Comparison of ENCODE assay signal across 8 cellular contexts in genomic region chr15:74541494-74542191, GRCh38. TPM values are rescaled to one million over a fixed set of nuclear protein-coding genes. Genes with fewer than 3 reads are reported as not detected.
DNase-seq lines count a peak whose midpoint lies in the region; ATAC-seq, FAIRE-seq and TF ChIP-seq lines count a peak whose summit lies in the region.

No MANE protein-coding gene starts in this region.

- peaks cover 50% of the 10 kb centered on the region for H3K4me1 Mint-ChIP-seq in activated CD4-positive, alpha-beta T cell treated with anti-CD3 and anti-CD28 coated beads for 36 hours
- peaks cover 59% of the 10 kb centered on the region for H3K4me1 Mint-ChIP-seq in dendritic cell treated with granulocyte-macrophage colony-stimulating factor and Interleukin-4, amounts not matched to agents 40 ng/mL and 50 ng/mL, for 4 days (ENCODE audit: low read depth)

- H3K27me3 ChIP-seq in MM.1S (replicated peaks; ENCODE audit: insufficient read depth, low read length), result no peaks in the 10 kb centered on the region
- no peaks in the 10 kb centered on the region for H3K27me3 ChIP-seq in mononuclear cell (ENCODE audit: insufficient read depth, low read length)

- peak overlapping the region; percentile 93 for H3K27ac ChIP-seq in MM.1S (ENCODE audit: low read length)

- H3K9me3 Mint-ChIP-seq in activated CD4-positive, alpha-beta T cell treated with anti-CD3 and anti-CD28 coated beads for 36 hours (ENCODE audit: low read depth), result no peaks in the 10 kb centered on the region
- H3K9me3 Mint-ChIP-seq in dendritic cell treated with granulocyte-macrophage colony-stimulating factor and Interleukin-4, amounts not matched to agents 40 ng/mL and 50 ng/mL, for 4 days, result no peaks in the 10 kb centered on the region

- peak overlapping the region; percentile 85 for H3K4me2 ChIP-seq in MM.1S (ENCODE audit: low read depth, low read length)

- DNase-seq in ELF-1 (ENCODE audit: low read depth, low spot score) (peak; percentile 69), MM.1S (peak; percentile 80), D721Med (ENCODE audit: insufficient read length, low spot score) (no peak)
- peak; percentile 86 for DNase-seq in activated CD4-positive, alpha-beta T cell treated with anti-CD3 and anti-CD28 coated beads for 36 hours
- DNase-seq in stimulated activated CD8-positive, alpha-beta memory T cell treated with anti-CD3 and anti-CD28 coated beads, Interleukin-4, amount 100 ng/mL, for 48 hours, result peak; percentile 78

- H3K79me2 ChIP-seq in MM.1S (ENCODE audit: low read length), result peaks cover 67% of the 10 kb centered on the region

- POLR2A ChIA-PET in activated CD4-positive, alpha-beta T cell treated with anti-CD3 and anti-CD28 coated beads for 36 hours (lab: Charles Lee), result interaction anchor here (0.6 to 1.6 kb wide), 2 partner anchors 80 to 910 kb away, joined by 3 to 13 read pairs; partner anchors contain the start of gene UBL7

- no peaks in the 10 kb centered on the region for H4K20me1 ChIP-seq in MM.1S (ENCODE audit: insufficient read depth, low read length)

- H3K27me3 Mint-ChIP-seq in activated CD4-positive, alpha-beta T cell treated with anti-CD3 and anti-CD28 coated beads for 36 hours, result peaks cover 2% of the 10 kb centered on the region
- peaks cover 23% of the 10 kb centered on the region for H3K27me3 Mint-ChIP-seq in dendritic cell treated with granulocyte-macrophage colony-stimulating factor and Interleukin-4, amounts not matched to agents 40 ng/mL and 50 ng/mL, for 4 days

- CTCF ChIA-PET in activated CD4-positive, alpha-beta T cell treated with anti-CD3 and anti-CD28 coated beads for 36 hours (lab: Charles Lee), result interaction anchor here (1.1 to 2.2 kb wide), 7 partner anchors 16 to 247 kb away, joined by 3 to 13 read pairs (median 4); partner anchors contain the start of gene UBL7

- peak overlapping the region; percentile 94 for H3K4me3 Mint-ChIP-seq in activated CD4-positive, alpha-beta T cell treated with anti-CD3 and anti-CD28 coated beads for 36 hours
- H3K4me3 Mint-ChIP-seq in dendritic cell treated with granulocyte-macrophage colony-stimulating factor and Interleukin-4, amounts not matched to agents 40 ng/mL and 50 ng/mL, for 4 days, result peak overlapping the region; percentile 96

- no peaks in the 10 kb centered on the region for H3K9me2 ChIP-seq in MM.1S (replicated peaks; ENCODE audit: insufficient read depth, low read length)

- ATAC-seq in GM21723 (IDR thresholded peaks at IDR 0.05; ENCODE audit: unreplicated experiment), result peak; percentile 44
- ATAC-seq in activated CD4-positive, alpha-beta T cell treated with anti-CD3 and anti-CD28 coated beads for 36 hours, result peak; percentile 58

- no peaks in the 10 kb centered on the region for H3K9me3 ChIP-seq in MM.1S (replicated peaks; ENCODE audit: insufficient read depth, low read length)
- no peaks in the 10 kb centered on the region for H3K9me3 ChIP-seq in mononuclear cell (ENCODE audit: low read depth, low read length)

- intact Hi-C loops in activated CD4-positive, alpha-beta T cell treated with anti-CD3 and anti-CD28 coated beads for 36 hours (cut with DNase I, micrococcal nuclease), result loop anchor here (1.0 to 10.0 kb wide), 20 partner anchors 57 to 1083 kb away; partner anchors contain the start of genes CSK (in 2 of the 2), PML (in 2 of the 2), SEMA7A (in 2 of the 2) and CLK3 (in 1 of the 2)
- intact Hi-C loops in dendritic cell treated with granulocyte-macrophage colony-stimulating factor and Interleukin-4, amounts not matched to agents 40 ng/mL and 50 ng/mL, for 4 days (cut with micrococcal nuclease), result loop anchor here (1.0 kb wide), 1 partner anchor 74 kb away; the partner anchor contains the start of gene CLK3

- H3K27ac Mint-ChIP-seq in activated CD4-positive, alpha-beta T cell treated with anti-CD3 and anti-CD28 coated beads for 36 hours, result peak overlapping the region; percentile 90
- H3K27ac Mint-ChIP-seq in dendritic cell treated with granulocyte-macrophage colony-stimulating factor and Interleukin-4, amounts not matched to agents 40 ng/mL and 50 ng/mL, for 4 days, result peak overlapping the region; percentile 95

- H3K4me1 ChIP-seq in MM.1S (ENCODE audit: low read length), result peaks cover 17% of the 10 kb centered on the region
- H3K4me1 ChIP-seq in mononuclear cell (ENCODE audit: insufficient read depth, low read length), result peaks cover 57% of the 10 kb centered on the region

- H3F3A ChIP-seq in MM.1S (ENCODE audit: insufficient read depth, low read length), result peaks cover 56% of the 10 kb centered on the region

- H3K9ac ChIP-seq in MM.1S (ENCODE audit: low read length), result peak overlapping the region; percentile 98

- no peak overlapping the region for H2AFZ ChIP-seq in MM.1S (ENCODE audit: low read length)

- FAIRE-seq in D721Med (lab: Jason Lieb, UNC), result no peak

- no peak for TF ChIP-seq CTCF in MM.1S (IDR thresholded peaks at IDR 0.05; ENCODE audit: low read length)
- no peak for TF ChIP-seq CTCF in D721Med (IDR thresholded peaks at IDR 0.05; ENCODE audit: insufficient read depth, missing control alignments)

- no peaks in the 10 kb centered on the region; the same call in 1 of the 2 replicates for H3K36me3 ChIP-seq in MM.1S (replicated peaks; ENCODE audit: insufficient read depth, low read length)

- H3K4me3 ChIP-seq in MM.1S (ENCODE audit: low read length), result peak overlapping the region; percentile 87
- H3K4me3 ChIP-seq in mononuclear cell (ENCODE audit: low read length), result peak overlapping the region; percentile 91

- peaks cover 35% of the 10 kb centered on the region for H3K36me3 Mint-ChIP-seq in activated CD4-positive, alpha-beta T cell treated with anti-CD3 and anti-CD28 coated beads for 36 hours (ENCODE audit: low read depth)
- H3K36me3 Mint-ChIP-seq in dendritic cell treated with granulocyte-macrophage colony-stimulating factor and Interleukin-4, amounts not matched to agents 40 ng/mL and 50 ng/mL, for 4 days (ENCODE audit: low read depth), result peaks cover 25% of the 10 kb centered on the region

RNA-seq across cellular contexts. Expression of gene ARID3B, which starts 0.6 kb away (rescaled TPM):
- total RNA-seq in activated CD4-positive, alpha-beta T cell treated with anti-CD3 and anti-CD28 coated beads for 36 hours, result 10 to 100 TPM; 23.9 to 25.4 TPM
- total RNA-seq in mononuclear cell, result 36.4 TPM
